In genomic region chr1:37782491-37782890, GRCh38 we compare ENCODE assay signal across 1 cellular context.
TF ChIP-seq lines count a peak whose summit lies in the region.

No MANE protein-coding gene starts in this region.

TF ChIP-seq in GM23338, 12 proteins besides CTCF, POLR2A, EP300 and RAD21:
- TF ChIP-seq ETS1 (IDR thresholded peaks at IDR 0.05), result no peak
- no peak for TF ChIP-seq REST (IDR thresholded peaks at IDR 0.05; ENCODE audit: unreplicated experiment)
- no peak for TF ChIP-seq ZNF462 (CRISPR knock-in tag; IDR thresholded peaks at IDR 0.05)
- TF ChIP-seq EZH2 (IDR thresholded peaks at IDR 0.05; ENCODE audit: low read depth, unreplicated experiment), result no peak
- TF ChIP-seq ZNF114 (CRISPR knock-in tag; IDR thresholded peaks at IDR 0.05), result no peak
- TF ChIP-seq STAT1 (IDR thresholded peaks at IDR 0.05; ENCODE audit: unreplicated experiment), result no peak
- no peak for TF ChIP-seq CREB1 (CRISPR knock-in tag; IDR thresholded peaks at IDR 0.05; ENCODE audit: low read depth)
- TF ChIP-seq EZH2phosphoT487 (IDR thresholded peaks at IDR 0.05; ENCODE audit: unreplicated experiment), result no peak
- no peak for TF ChIP-seq ZNF331 (CRISPR knock-in tag; IDR thresholded peaks at IDR 0.05; ENCODE audit: low read depth)
- TF ChIP-seq POLR2AphosphoS5 (IDR thresholded peaks at IDR 0.05; ENCODE audit: low read depth), result no peak
- no peak for TF ChIP-seq JUNB (IDR thresholded peaks at IDR 0.05; ENCODE audit: unreplicated experiment)
- TF ChIP-seq NANOG (IDR thresholded peaks at IDR 0.05; ENCODE audit: borderline replicate concordance), result no peak
